8 cellular contexts compared by ENCODE assay signal in genomic region chr12:48000878-48001321, GRCh38. TPM values are rescaled to one million over a fixed set of nuclear protein-coding genes. Genes with fewer than 3 reads are reported as not detected.
DNase-seq lines count a peak whose midpoint lies in the region; ATAC-seq and TF ChIP-seq lines count a peak whose summit lies in the region.

No MANE protein-coding gene starts in this region.

- POLR2A ChIA-PET in WTC11 (lab: Charles Lee): no interaction called here

- H3K27ac ChIP-seq in BLaER1: no peak overlapping the region

- no peaks in the 10 kb centered on the region for H3K36me3 Mint-ChIP-seq in WTC11

- no peaks in the 10 kb centered on the region for H3K36me3 ChIP-seq in BLaER1

- DNase-seq in HPDE6-E6E7 (ENCODE audit: extremely low spot score): peak; percentile 97
- DNase-seq in WTC11 (ENCODE audit: low spot score): peak; percentile 63
- no peak for DNase-seq in Right ventricle myocardium superior
- DNase-seq in pulmonary artery endothelial cell (ENCODE audit: low read depth, low spot score): peak; percentile 10
- DNase-seq in effector CD4-positive, alpha-beta T cell: no peak

- no peak for TF ChIP-seq CTCF in WTC11 (IDR thresholded peaks at IDR 0.05)

- H3K27ac Mint-ChIP-seq in WTC11: no peak overlapping the region

- peaks cover 100% of the 10 kb centered on the region for H3K27me3 Mint-ChIP-seq in WTC11 (ENCODE audit: low read depth)

- intact Hi-C loops in Right ventricle myocardium superior (cut with DNase I): no loop called here

- peaks cover 64% of the 10 kb centered on the region for H3K4me1 Mint-ChIP-seq in WTC11

- H3K27me3 ChIP-seq in BLaER1: peaks cover 86% of the 10 kb centered on the region

- CTCF ChIA-PET in WTC11 (lab: Charles Lee): interaction anchor here (1.2 kb wide), 2 partner anchors 37 to 203 kb away, joined by 3 read pairs; partner anchors contain the start of gene TMEM106C

- no peaks in the 10 kb centered on the region for H3K9me3 ChIP-seq in BLaER1

- H3K9me3 Mint-ChIP-seq in WTC11: no peaks in the 10 kb centered on the region

- ATAC-seq in WTC11 (peak; percentile 36), Right ventricle myocardium superior (ENCODE audit: poor library complexity) (peak; percentile 59), HG03460 (IDR thresholded peaks at IDR 0.05; ENCODE audit: unreplicated experiment) (no peak), GM21381 (IDR thresholded peaks at IDR 0.05; ENCODE audit: unreplicated experiment) (no peak)

- peak overlapping the region; percentile 60 for H3K4me3 ChIP-seq in BLaER1

- H3K9ac ChIP-seq in BLaER1: no peak overlapping the region

- H3K4me3 Mint-ChIP-seq in WTC11: peak overlapping the region; percentile 81

- H4K20me1 ChIP-seq in BLaER1: peaks cover 53% of the 10 kb centered on the region

- H3K4me1 ChIP-seq in BLaER1: peaks cover 42% of the 10 kb centered on the region

- H3K4me2 ChIP-seq in BLaER1: peak overlapping the region; percentile 89

TF ChIP-seq in WTC11, 78 proteins besides CTCF, POLR2A, EP300 and RAD21:
- TF ChIP-seq USF2 (CRISPR knock-in tag; IDR thresholded peaks at IDR 0.05): peak; percentile 47
- TF ChIP-seq, protein P1, sequence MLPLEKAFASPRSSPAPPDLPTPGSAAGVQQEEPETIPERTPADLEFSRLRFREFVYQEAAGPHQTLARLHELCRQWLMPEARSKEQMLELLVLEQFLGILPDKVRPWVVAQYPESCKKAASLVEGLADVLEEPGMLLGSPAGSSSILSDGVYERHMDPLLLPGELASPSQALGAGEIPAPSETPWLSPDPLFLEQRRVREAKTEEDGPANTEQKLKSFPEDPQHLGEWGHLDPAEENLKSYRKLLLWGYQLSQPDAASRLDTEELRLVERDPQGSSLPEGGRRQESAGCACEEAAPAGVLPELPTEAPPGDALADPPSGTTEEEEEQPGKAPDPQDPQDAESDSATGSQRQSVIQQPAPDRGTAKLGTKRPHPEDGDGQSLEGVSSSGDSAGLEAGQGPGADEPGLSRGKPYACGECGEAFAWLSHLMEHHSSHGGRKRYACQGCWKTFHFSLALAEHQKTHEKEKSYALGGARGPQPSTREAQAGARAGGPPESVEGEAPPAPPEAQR (CRISPR knock-in tag; IDR thresholded peaks at IDR 0.05): no peak
- TF ChIP-seq, protein P2, sequence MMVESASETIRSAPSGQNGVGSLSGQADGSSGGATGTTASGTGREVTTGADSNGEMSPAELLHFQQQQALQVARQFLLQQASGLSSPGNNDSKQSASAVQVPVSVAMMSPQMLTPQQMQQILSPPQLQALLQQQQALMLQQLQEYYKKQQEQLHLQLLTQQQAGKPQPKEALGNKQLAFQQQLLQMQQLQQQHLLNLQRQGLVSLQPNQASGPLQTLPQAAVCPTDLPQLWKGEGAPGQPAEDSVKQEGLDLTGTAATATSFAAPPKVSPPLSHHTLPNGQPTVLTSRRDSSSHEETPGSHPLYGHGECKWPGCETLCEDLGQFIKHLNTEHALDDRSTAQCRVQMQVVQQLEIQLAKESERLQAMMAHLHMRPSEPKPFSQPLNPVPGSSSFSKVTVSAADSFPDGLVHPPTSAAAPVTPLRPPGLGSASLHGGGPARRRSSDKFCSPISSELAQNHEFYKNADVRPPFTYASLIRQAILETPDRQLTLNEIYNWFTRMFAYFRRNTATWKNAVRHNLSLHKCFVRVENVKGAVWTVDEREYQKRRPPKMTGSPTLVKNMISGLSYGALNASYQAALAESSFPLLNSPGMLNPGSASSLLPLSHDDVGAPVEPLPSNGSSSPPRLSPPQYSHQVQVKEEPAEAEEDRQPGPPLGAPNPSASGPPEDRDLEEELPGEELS (CRISPR knock-in tag; IDR thresholded peaks at IDR 0.05): 0 out of 2 replicates have a peak, but pooled peaks have one; percentile 20
- peak; percentile 64; the same call in 1 of the 2 replicates for TF ChIP-seq USF1 (CRISPR knock-in tag; IDR thresholded peaks at IDR 0.05)

RNA-seq across cellular contexts. Expression of gene COL2A1, which starts 3.4 kb away (rescaled TPM):
- total RNA-seq in WTC11 (2021): 18.2 to 24.3 TPM (median 20.9 TPM) in 3 replicates
- total RNA-seq in Right ventricle myocardium superior: not detected
- not detected in 2 replicates for total RNA-seq in pulmonary artery endothelial cell

RNA-seq across cellular contexts. Expression of gene TMEM106C, which starts 37.5 kb away (rescaled TPM):
- total RNA-seq in WTC11 (2021) (48.3 to 50.8 TPM (median 49.1 TPM) in 3 replicates), Right ventricle myocardium superior (42.5 TPM), pulmonary artery endothelial cell (85.5 and 177 TPM in 2 replicates)

Comparison
In these comparisons a context has a peak if more than half of its experiments do, and no peak if none do; other contexts are left out.
1. DNase-seq: peak in HPDE6-E6E7 (single experiment), WTC11 (single experiment) and pulmonary artery endothelial cell (single experiment); none in Right ventricle myocardium superior (single experiment) and effector CD4-positive, alpha-beta T cell (single experiment).
2. ATAC-seq: peak in WTC11 (single experiment) and Right ventricle myocardium superior (single experiment); none in HG03460 (single experiment) and GM21381 (single experiment).
3. RNA of gene COL2A1, which starts 3.4 kb away (total RNA-seq): 18.2 to 24.3 TPM in WTC11; not detected in Right ventricle myocardium superior (single experiment) and not detected in pulmonary artery endothelial cell; every median in the first group is over 10 times any median in the second.